14 cellular contexts compared by ENCODE assay signal in genomic region chr11:134841972-134842371, GRCh38.
DNase-seq lines count a peak whose midpoint lies in the region; TF ChIP-seq lines count a peak whose summit lies in the region.
"Had no signal": no experiment of that assay in that cellular context is flagged by ENCODE, and none has a peak within 500 bp of the region (broad histone marks: within the 10 kb centered on the region; RNA-seq: fewer than 3 reads in every experiment).

No MANE protein-coding gene starts in this region.

- H3K4me2 ChIP-seq in BLaER1 (peak overlapping the region; percentile 54), Karpas-422 (ENCODE audit: low read depth, low read length, poor library complexity, severe bottlenecking) (peak overlapping the region; percentile 92)
- H3K4me2 ChIP-seq in BLaER1 treated with 17β-estradiol and CSF1 and Interleukin-3, amounts not matched to agents 10 nM and 100 nM: peak overlapping the region in 7 of 11 experiments; percentile 8 to 85 (median 75); a peak in 11 of 22 replicates

- no peaks in the 10 kb centered on the region for H3K79me2 ChIP-seq in Karpas-422 (ENCODE audit: low read length)

- H3K4me1 ChIP-seq in BLaER1: peaks cover 43% of the 10 kb centered on the region
- peaks cover 9 to 45% (median 35%) of the 10 kb centered on the region in 10 experiments for H3K4me1 ChIP-seq in BLaER1 treated with 17β-estradiol and CSF1 and Interleukin-3, amounts not matched to agents 10 nM and 100 nM
- H3K4me1 ChIP-seq in Karpas-422 (ENCODE audit: low read length): peaks cover 28% of the 10 kb centered on the region
- H3K4me1 ChIP-seq: HAP-1 had no signal

- DNase-seq in Karpas-422 (no peak), osteocyte (ENCODE audit: extremely low spot score, unreplicated experiment) (peak; percentile 70), anterior cingulate cortex (lab: John Stamatoyannopoulos, UW) (no peak), GM19240 (ENCODE audit: insufficient read length, low spot score) (no peak)
- no peak for DNase-seq in activated naive CD4-positive, alpha-beta T cell (lab: John Stamatoyannopoulos, UW)
- DNase-seq: CD4-positive, alpha-beta T cell; CD8-positive, alpha-beta memory T cell; DMS 273 treated with DMSO at 0.1 percent for 48 hours; GM23248; HFFc6 had no signal

- H3K27ac Mint-ChIP-seq in osteocyte (ENCODE audit: unreplicated experiment): no peak overlapping the region
- H3K27ac Mint-ChIP-seq: CD14-positive monocyte; CD4-positive, alpha-beta T cell; HFFc6 had no signal

- no peak overlapping the region for H3K4me3 Mint-ChIP-seq in osteocyte (ENCODE audit: unreplicated experiment)
- H3K4me3 Mint-ChIP-seq: CD14-positive monocyte; CD4-positive, alpha-beta T cell; CD8-positive, alpha-beta memory T cell; HFFc6 had no signal

- peak overlapping the region; percentile 56; the same call in 1 of the 2 replicates for H2AFZ ChIP-seq in Karpas-422 (ENCODE audit: low read length)
- H2AFZ ChIP-seq: GM23248 had no signal

- H3K9me2 ChIP-seq in Karpas-422 (replicated peaks; ENCODE audit: insufficient read depth, low read length): no peaks in the 10 kb centered on the region

- no peaks in the 10 kb centered on the region for H3K9me3 ChIP-seq in BLaER1
- no peaks in the 10 kb centered on the region for H3K9me3 ChIP-seq in BLaER1 treated with 17β-estradiol and CSF1 and Interleukin-3, amounts not matched to agents 10 nM and 100 nM (replicated peaks in 1 of 11)
- no peaks in the 10 kb centered on the region for H3K9me3 ChIP-seq in Karpas-422 (ENCODE audit: low read length)
- H3K9me3 ChIP-seq: HAP-1 had no signal

- H3K27ac ChIP-seq in BLaER1 (no peak overlapping the region), Karpas-422 (ENCODE audit: low read length) (no peak overlapping the region)
- no peak overlapping the region for H3K27ac ChIP-seq in BLaER1 treated with 17β-estradiol and CSF1 and Interleukin-3, amounts not matched to agents 10 nM and 100 nM
- H3K27ac ChIP-seq: GM23248 had no signal

- no peaks in the 10 kb centered on the region for H3K9me3 Mint-ChIP-seq in osteocyte (ENCODE audit: unreplicated experiment)
- H3K9me3 Mint-ChIP-seq: CD4-positive, alpha-beta T cell; CD8-positive, alpha-beta memory T cell had no signal

- no peaks in the 10 kb centered on the region for H3K4me1 Mint-ChIP-seq in osteocyte (ENCODE audit: unreplicated experiment)
- H3K4me1 Mint-ChIP-seq: CD14-positive monocyte; CD8-positive, alpha-beta memory T cell had no signal

- H3K4me3 ChIP-seq in BLaER1: no peak overlapping the region
- H3K4me3 ChIP-seq in BLaER1 treated with 17β-estradiol and CSF1 and Interleukin-3, amounts not matched to agents 10 nM and 100 nM: no peak overlapping the region
- H3K4me3 ChIP-seq in Karpas-422 (ENCODE audit: low read length): peak overlapping the region; percentile 71; the same call in 1 of the 2 replicates
- H3K4me3 ChIP-seq: GM23248, HAP-1 had no signal

- no peaks in the 10 kb centered on the region for H3K36me3 Mint-ChIP-seq in osteocyte (ENCODE audit: unreplicated experiment)
- H3K36me3 Mint-ChIP-seq: CD14-positive monocyte; CD8-positive, alpha-beta memory T cell had no signal

- H3K27me3 ChIP-seq in BLaER1 (no peaks in the 10 kb centered on the region), Karpas-422 (ENCODE audit: low read length) (no peaks in the 10 kb centered on the region)
- no peaks in the 10 kb centered on the region for H3K27me3 ChIP-seq in BLaER1 treated with 17β-estradiol and CSF1 and Interleukin-3, amounts not matched to agents 10 nM and 100 nM

- H3K9ac ChIP-seq in BLaER1: no peak overlapping the region
- H3K9ac ChIP-seq in BLaER1 treated with 17β-estradiol and CSF1 and Interleukin-3, amounts not matched to agents 10 nM and 100 nM: no peak overlapping the region
- H3K9ac ChIP-seq in Karpas-422 (ENCODE audit: low read length): peak overlapping the region; percentile 84
- H3K9ac ChIP-seq: GM23248 had no signal

- no peak for TF ChIP-seq CTCF in osteocyte (IDR thresholded peaks at IDR 0.05)

- H3K27me3 Mint-ChIP-seq in osteocyte (ENCODE audit: unreplicated experiment): peaks cover 2% of the 10 kb centered on the region

- H3K36me3 ChIP-seq in BLaER1 (no peaks in the 10 kb centered on the region), Karpas-422 (ENCODE audit: insufficient read depth, low read length) (no peaks in the 10 kb centered on the region)
- no peaks in the 10 kb centered on the region for H3K36me3 ChIP-seq in BLaER1 treated with 17β-estradiol and CSF1 and Interleukin-3, amounts not matched to agents 10 nM and 100 nM
- H3K36me3 ChIP-seq: HAP-1 had no signal

- no peaks in the 10 kb centered on the region for H4K20me1 ChIP-seq in BLaER1
- H4K20me1 ChIP-seq in BLaER1 treated with 17β-estradiol and CSF1 and Interleukin-3, amounts not matched to agents 10 nM and 100 nM: 0 out of 22 replicates have a peak, but pooled peaks cover 0 to 5% (median 0%) of the 10 kb centered on the region in 11 experiments
- H4K20me1 ChIP-seq in Karpas-422 (ENCODE audit: insufficient read depth, low read depth, low read length): no peaks in the 10 kb centered on the region
